27 cellular contexts compared by ENCODE assay signal in genomic region chr2:25845843-25846505, GRCh38. TPM values are rescaled to one million over a fixed set of nuclear protein-coding genes. Genes with fewer than 3 reads are reported as not detected.
A peak's percentile ranks its signal among the peaks of the same experiment; 100 is the strongest.
DNase-seq lines count a peak whose midpoint lies in the region; ATAC-seq, FAIRE-seq and TF ChIP-seq lines count a peak whose summit lies in the region.
"Had no signal": no experiment of that assay in that cellular context is flagged by ENCODE, and none has a peak within 500 bp of the region (broad histone marks: within the 10 kb centered on the region; RNA-seq: fewer than 3 reads in every experiment).

No MANE protein-coding gene starts in this region.

- H3K36me3 Mint-ChIP-seq in endodermal cell (ENCODE audit: low read depth), result peaks cover 11% of the 10 kb centered on the region

- H3K9me3 Mint-ChIP-seq in endodermal cell, result no peaks in the 10 kb centered on the region
- H3K9me3 Mint-ChIP-seq: activated T-cell treated with anti-CD3 and anti-CD28 coated beads, Interleukin-2, amount 50 U/mL, for 24 hours; CD4-positive, alpha-beta memory T cell had no signal

- H3K4me1 ChIP-seq in endodermal cell (ENCODE audit: control insufficient read depth, insufficient read depth, low read length) (no peaks in the 10 kb centered on the region), osteoblast (ENCODE audit: insufficient read depth, low read length) (no peaks in the 10 kb centered on the region)

- TF ChIP-seq CTCF in endodermal cell (conservative IDR thresholded peaks at IDR 0.05) (peak; percentile 29), osteoblast (IDR thresholded peaks at IDR 0.05; ENCODE audit: extremely low read depth, low read depth, low read length) (no peak), coronary artery (IDR thresholded peaks at IDR 0.05) (no peak)

- no peak overlapping the region for H3K4me3 Mint-ChIP-seq in endodermal cell
- H3K4me3 Mint-ChIP-seq: activated T-cell treated with anti-CD3 and anti-CD28 coated beads, Interleukin-2, amount 50 U/mL, for 24 hours; CD4-positive, alpha-beta memory T cell; stimulated activated memory B cell treated with anti-CD40 and anti-IgM and Interleukin-4, amounts not matched to agents 10 μg/mL and 1 μg/mL and 100 μg/mL, for 72 hours had no signal

- no peaks in the 10 kb centered on the region for H3K4me1 Mint-ChIP-seq in endodermal cell
- H3K4me1 Mint-ChIP-seq: stimulated activated memory B cell treated with anti-CD40 and anti-IgM and Interleukin-4, amounts not matched to agents 10 μg/mL and 1 μg/mL and 100 μg/mL, for 72 hours had no signal

- H3K27ac Mint-ChIP-seq in endodermal cell, result no peak overlapping the region
- H3K27ac Mint-ChIP-seq: activated T-cell treated with anti-CD3 and anti-CD28 coated beads, Interleukin-2, amount 50 U/mL, for 24 hours; stimulated activated memory B cell treated with anti-CD40 and anti-IgM and Interleukin-4, amounts not matched to agents 10 μg/mL and 1 μg/mL and 100 μg/mL, for 72 hours had no signal

- ATAC-seq in HG02588 (IDR thresholded peaks at IDR 0.05; ENCODE audit: unreplicated experiment) (no peak), HG02763 (IDR thresholded peaks at IDR 0.05; ENCODE audit: unreplicated experiment) (no peak)
- ATAC-seq: lower lobe of right lung; psoas muscle; stimulated activated memory B cell treated with anti-CD40 and anti-IgM and Interleukin-4, amounts not matched to agents 10 μg/mL and 1 μg/mL and 100 μg/mL, for 72 hours had no signal

- H2AFZ ChIP-seq in osteoblast (ENCODE audit: low read length), result no peak overlapping the region
- H2AFZ ChIP-seq: hepatocyte had no signal

- no peaks in the 10 kb centered on the region for H3K27me3 Mint-ChIP-seq in endodermal cell (ENCODE audit: insufficient read depth)
- H3K27me3 Mint-ChIP-seq: activated T-cell treated with anti-CD3 and anti-CD28 coated beads, Interleukin-2, amount 50 U/mL, for 24 hours; CD4-positive, alpha-beta memory T cell; stimulated activated memory B cell treated with anti-CD40 and anti-IgM and Interleukin-4, amounts not matched to agents 10 μg/mL and 1 μg/mL and 100 μg/mL, for 72 hours had no signal

- H3K9ac ChIP-seq in endodermal cell (ENCODE audit: extremely low read depth, low read length, poor library complexity, severe bottlenecking), result no peak overlapping the region

- peaks cover 12% of the 10 kb centered on the region for H4K20me1 ChIP-seq in osteoblast (ENCODE audit: insufficient read depth, low read length)

- H3K79me2 ChIP-seq in osteoblast (ENCODE audit: insufficient read depth, low read length), result peaks cover 49% of the 10 kb centered on the region

- H3K36me3 ChIP-seq in endodermal cell (ENCODE audit: control insufficient read depth, insufficient read depth, low read length) (peaks cover 18% of the 10 kb centered on the region), osteoblast (ENCODE audit: insufficient read depth, low read length) (peaks cover 10% of the 10 kb centered on the region)

- no peaks in the 10 kb centered on the region for H3K27me3 ChIP-seq in endodermal cell (ENCODE audit: control insufficient read depth, insufficient read depth, low read length, poor library complexity, severe bottlenecking)
- H3K27me3 ChIP-seq in osteoblast (ENCODE audit: insufficient read depth, low read length), result no peaks in the 10 kb centered on the region
- H3K27me3 ChIP-seq: hepatocyte had no signal

- H3K27ac ChIP-seq in endodermal cell (ENCODE audit: low read depth, low read length), result no peak overlapping the region
- no peak overlapping the region for H3K27ac ChIP-seq in osteoblast (ENCODE audit: low read depth, low read length)
- H3K27ac ChIP-seq in coronary artery, result no peak overlapping the region
- H3K27ac ChIP-seq: hepatocyte, lower lobe of right lung, psoas muscle, thoracic aorta had no signal

- WGBS in endodermal cell (ENCODE audit: insufficient coverage in 1 of 2, insufficient read length in 1 of 2), 2 experiments, result 93 to 95% methylated on average over 4 to 7 of the region's 7 CpGs

- no peak overlapping the region for H3K4me3 ChIP-seq in endodermal cell (ENCODE audit: low read length)
- H3K4me3 ChIP-seq in osteoblast (ENCODE audit: insufficient read depth, low read length), result no peak overlapping the region
- no peak overlapping the region for H3K4me3 ChIP-seq in coronary artery
- H3K4me3 ChIP-seq: hepatocyte, lower lobe of right lung, psoas muscle, thoracic aorta had no signal

- FAIRE-seq in RCC 7860 (lab: Jason Lieb, UNC), result no peak
- FAIRE-seq: H1, keratinocyte had no signal

- POLR2A ChIA-PET in HEK293T (lab: Yijun Ruan, JAX), result no interaction called here

- CTCF ChIA-PET in HEK293T (lab: Yijun Ruan, JAX), result no interaction called here

- peak; percentile 26 for DNase-seq in ELF-1 (ENCODE audit: low read depth, low spot score)
- DNase-seq in RCC 7860 (ENCODE audit: low spot score), result peak; percentile 43
- DNase-seq in endodermal cell, result no peak
- peak; percentile 56 for DNase-seq in osteoblast (ENCODE audit: insufficient read length, low spot score, missing footprints)
- no peak for DNase-seq in coronary artery (ENCODE audit: low spot score)
- no peak for DNase-seq in HEK293T (ENCODE audit: extremely low spot score)
- DNase-seq: activated naive CD4-positive, alpha-beta T cell; activated T-cell treated with anti-CD3 and anti-CD28 coated beads, Interleukin-2, amount 50 U/mL, for 24 hours; amniotic stem cell; CD4-positive, alpha-beta memory T cell; foreskin melanocyte; lower lobe of right lung; MM.1S; NCI-H1436; NCI-H2107; NCI-H526; psoas muscle; RPMI8226; stimulated activated CD4-positive, alpha-beta T cell treated with anti-CD3 and anti-CD28 coated beads, Interleukin-2, amount 100 ng/mL, for 24 hours; T1000 had no signal

- no peak overlapping the region for H3K4me2 ChIP-seq in osteoblast (ENCODE audit: insufficient read depth, low read length)
- H3K4me2 ChIP-seq: hepatocyte had no signal

- H3K9me3 ChIP-seq in endodermal cell (ENCODE audit: control insufficient read depth, low read length), result no peaks in the 10 kb centered on the region
- no peaks in the 10 kb centered on the region for H3K9me3 ChIP-seq in osteoblast (ENCODE audit: low read depth, low read length)
- H3K9me3 ChIP-seq: lower lobe of right lung, psoas muscle, thoracic aorta had no signal

TF ChIP-seq in HEK293T, 16 proteins besides CTCF, POLR2A, EP300 and RAD21:
- TF ChIP-seq TARDBP (IDR thresholded peaks at IDR 0.05), result no peak
- TF ChIP-seq ARNT (IDR thresholded peaks at IDR 0.05), result no peak
- no peak for TF ChIP-seq FOXK2 (IDR thresholded peaks at IDR 0.05)
- no peak for TF ChIP-seq ELF4 (IDR thresholded peaks at IDR 0.05)
- no peak for TF ChIP-seq L3MBTL2 (conservative IDR thresholded peaks at IDR 0.05)
- TF ChIP-seq BHLHE40 (IDR thresholded peaks at IDR 0.05; ENCODE audit: borderline replicate concordance), result no peak
- TF ChIP-seq SP1 (IDR thresholded peaks at IDR 0.05), result no peak
- no peak for TF ChIP-seq SUZ12 (IDR thresholded peaks at IDR 0.05)
- TF ChIP-seq PKNOX1 (IDR thresholded peaks at IDR 0.05), result no peak

RNA-seq across cellular contexts. Expression of gene ASXL2, which starts 32.3 kb away (rescaled TPM):
- 10 to 100 TPM; 33.2 to 41.7 TPM for total RNA-seq in endodermal cell
- polyA plus RNA-seq in endodermal cell (2013, experiment 1 of 2), result 9.5 TPM
- polyA plus RNA-seq in endodermal cell (2013, experiment 2 of 2), result 10.1 TPM
- total RNA-seq in osteoblast, result 13.0 and 15.0 TPM in 2 replicates

Comparison
In these comparisons a context has a peak if more than half of its experiments do, and no peak if none do; other contexts are left out.
1. DNase-seq: peak in ELF-1 (single experiment), RCC 7860 (single experiment) and osteoblast (single experiment); none in endodermal cell (single experiment), coronary artery (single experiment) and HEK293T (single experiment).